Comparison of ENCODE assay signal across 21 cellular contexts in genomic region chr1:230356869-230357778, GRCh38.
A peak's percentile ranks its signal among the peaks of the same experiment; 100 is the strongest.
DNase-seq lines count a peak whose midpoint lies in the region; ATAC-seq, FAIRE-seq and TF ChIP-seq lines count a peak whose summit lies in the region.
"Had no signal": no experiment of that assay in that cellular context is flagged by ENCODE, and none has a peak within 500 bp of the region (broad histone marks: within the 10 kb centered on the region; RNA-seq: fewer than 3 reads in every experiment).

No MANE protein-coding gene starts in this region.

- no peak for FAIRE-seq in K562 (lab: Jason Lieb, UNC)
- FAIRE-seq: GM19239 had no signal

- no peak overlapping the region for H3K4me3 ChIP-seq in K562

- no peak overlapping the region for H2AFZ ChIP-seq in K562 (ENCODE audit: low read depth, low read length)

- ATAC-seq in K562: peak; percentile 32

- H3K9me1 ChIP-seq in K562 (ENCODE audit: control insufficient read depth, insufficient read depth, low read length): no peaks in the 10 kb centered on the region

- no peak for TF ChIP-seq RAD21 in K562 (CRISPR knock-in tag; conservative IDR thresholded peaks at IDR 0.05 in 1 of 2, IDR thresholded peaks at IDR 0.05 in 1 of 2)

- peak in 2 of 3 experiments; percentile 36 to 70 for DNase-seq in NCI-H1417 (lab: John Stamatoyannopoulos, UW)
- no peak for DNase-seq in NCI-H1417 treated with DMSO at 0.1 percent for 48 hours (lab: John Stamatoyannopoulos, UW)
- no peak for DNase-seq in K562 (ENCODE audit: extremely low read depth in 1 of 4, low spot score in 3 of 4)
- DNase-seq in iPS-NIHi11 (ENCODE audit: low spot score): peak; percentile 53
- no peak for DNase-seq in NCI-H128 (lab: John Stamatoyannopoulos, UW; ENCODE audit: unreplicated experiment)
- no peak for DNase-seq in NCI-H146 treated with DMSO at 0.1 percent for 48 hours (lab: John Stamatoyannopoulos, UW; ENCODE audit: unreplicated experiment)
- no peak for DNase-seq in NCI-H1436 treated with DMSO at 0.1 percent for 48 hours (lab: John Stamatoyannopoulos, UW)
- no peak for DNase-seq in RPMI8226
- DNase-seq: CD4-positive, alpha-beta T cell; HCEC 1CT; KBM-7; MV-4-11; NCI-H146; NCI-H2081 treated with DMSO at 0.1 percent for 48 hours; NCI-H2227 treated with DMSO at 0.1 percent for 48 hours; NCI-H526 treated with DMSO at 0.1 percent for 48 hours; NK-92 treated with Interleukin-12 subunit alpha and Interleukin-12 subunit beta, amount 100 ng/mL, for 24 hours; SIG-M5 had no signal

- peaks cover 0 to 4% of the 10 kb centered on the region in 2 experiments; a peak in 1 of 5 replicates for H3K4me1 ChIP-seq in K562 (replicated peaks in 1 of 2; ENCODE audit: control insufficient read depth in 2 of 2, insufficient read depth in 2 of 2, low read length in 2 of 2)

- under 1% methylated on average over 47 of the region's 47 CpGs for WGBS in K562 (ENCODE audit: insufficient coverage, low coverage, missing lambda C conversion rate)

- peaks cover 5% of the 10 kb centered on the region; the same call in 1 of the 2 replicates for H4K20me1 ChIP-seq in K562 (replicated peaks; ENCODE audit: control insufficient read depth, insufficient read depth, low read length)

- POLR2A ChIA-PET in K562 (lab: Yijun Ruan, JAX): interaction anchor here (0.7 to 1.3 kb wide), 3 partner anchors 9 to 16 kb away, joined by 3 to 6 read pairs (median 3); no protein-coding TSS in a partner anchor

- CTCF ChIA-PET in K562 (lab: Yijun Ruan, JAX; ENCODE audit: low intra/inter-chr PET ratio): no interaction called here

- in situ Hi-C loops in K562 (cut with MboI): no loop called here

- no peak for TF ChIP-seq POLR2A in K562 (conservative IDR thresholded peaks at IDR 0.05)

- H3K9ac ChIP-seq in K562 (ENCODE audit: insufficient read depth in 1 of 2, low read depth in 2 of 2, low read length in 2 of 2): no peak overlapping the region; a peak in 1 of 4 replicates

- no peak overlapping the region for H3K4me2 ChIP-seq in K562 (ENCODE audit: insufficient read depth, low read length)

- no peaks in the 10 kb centered on the region for H3K79me2 ChIP-seq in K562 (ENCODE audit: control insufficient read depth, insufficient read depth, low read length)

- H3K36me3 ChIP-seq in K562 (ENCODE audit: control insufficient read depth, insufficient read depth, low read length): no peaks in the 10 kb centered on the region
- H3K36me3 ChIP-seq: BE2C had no signal

- no TSS peak for BruUV-seq in K562 (replicated peaks; lab: Mats Ljungman, UMichigan)

- intact Hi-C loops in K562 (cut with micrococcal nuclease): no loop called here

- no peak for TF ChIP-seq CTCF in K562 (IDR thresholded peaks at IDR 0.05 in 2 of 3, conservative IDR thresholded peaks at IDR 0.05 in 1 of 3; ENCODE audit: insufficient read depth in 2 of 3, low read depth in 1 of 3, low read length in 3 of 3)

- no peak overlapping the region for H3K27ac ChIP-seq in K562 (ENCODE audit: extremely low read depth, low read depth, low read length)
- H3K27ac ChIP-seq: 22Rv1 had no signal

- no peaks in the 10 kb centered on the region; the same call in 1 of the 2 replicates for H3K9me3 ChIP-seq in K562 (replicated peaks; ENCODE audit: control insufficient read depth, insufficient read depth, low read depth, low read length)
- H3K9me3 ChIP-seq: BE2C had no signal

- no peak for TF ChIP-seq EP300 in K562 (IDR thresholded peaks at IDR 0.05; ENCODE audit: low read length)

- peaks cover 39 to 84% of the 10 kb centered on the region in 2 experiments for H3K27me3 ChIP-seq in K562 (ENCODE audit: control insufficient read depth in 2 of 2, insufficient read depth in 2 of 2, low read length in 2 of 2)
- H3K27me3 ChIP-seq: BE2C had no signal

TF ChIP-seq in K562, 482 proteins besides CTCF, POLR2A, EP300 and RAD21:
- TF ChIP-seq HLTF (IDR thresholded peaks at IDR 0.05) (no peak), E2F3 (CRISPR knock-in tag; IDR thresholded peaks at IDR 0.05) (no peak), ZNF316 (IDR thresholded peaks at IDR 0.05) (no peak)

Comparison
In these comparisons a context has a peak if more than half of its experiments do, and no peak if none do; other contexts are left out.
1. DNase-seq: peak in NCI-H1417 (2 of 3) and iPS-NIHi11 (single experiment); none in NCI-H1417 treated with DMSO at 0.1 percent for 48 hours (single experiment), K562 (0 of 4), NCI-H128 (single experiment), NCI-H146 treated with DMSO at 0.1 percent for 48 hours (single experiment), NCI-H1436 treated with DMSO at 0.1 percent for 48 hours (single experiment) and RPMI8226 (single experiment).